ENCODE assay signal across 18 cellular contexts in the genomic region with DNA sequence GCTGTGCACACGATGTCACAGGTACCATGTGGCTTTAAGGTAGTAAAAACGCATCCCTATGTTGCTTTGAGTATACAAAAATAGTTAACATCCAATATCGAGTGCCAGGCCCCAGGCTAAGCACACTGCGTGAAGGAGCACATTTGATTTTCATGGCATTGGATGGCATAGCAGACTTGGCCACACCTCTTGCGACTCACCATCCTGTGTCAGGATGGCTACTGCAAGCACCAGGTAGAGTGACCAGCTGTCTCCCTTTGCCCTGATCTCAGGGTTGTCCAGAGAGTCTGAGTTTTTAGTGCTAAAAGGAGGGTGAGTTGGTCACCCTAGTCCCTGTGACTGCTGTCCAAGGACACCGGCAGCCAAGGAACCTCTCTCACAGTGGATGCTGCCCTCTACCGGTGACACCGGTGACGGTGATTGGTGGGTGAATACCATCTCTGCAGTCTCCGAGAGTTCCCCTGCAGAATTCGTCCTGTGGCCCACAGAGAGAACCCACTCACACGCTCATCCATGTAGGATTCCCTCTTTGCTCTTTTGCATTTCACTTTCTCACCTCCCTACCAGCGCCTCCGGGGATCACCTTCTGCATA.
DNase-seq lines count a peak whose midpoint lies in the region; ATAC-seq and TF ChIP-seq lines count a peak whose summit lies in the region.
"Had no signal": no experiment of that assay in that cellular context is flagged by ENCODE, and none has a peak within 500 bp of the region (broad histone marks: within the 10 kb centered on the region; RNA-seq: fewer than 3 reads in every experiment).

No MANE protein-coding gene starts in this region.

- no peaks in the 10 kb centered on the region for H3K4me1 ChIP-seq in mesendoderm (ENCODE audit: control insufficient read depth, low read depth, low read length)
- H3K4me1 ChIP-seq in smooth muscle cell (ENCODE audit: low read depth), result no peaks in the 10 kb centered on the region
- no peaks in the 10 kb centered on the region for H3K4me1 ChIP-seq in BE2C

- no CpG with 5 or more reads among the region's 14 CpGs for WGBS in mesendoderm (ENCODE audit: extremely low coverage, insufficient coverage, low lambda C conversion rate)
- WGBS in smooth muscle cell (ENCODE audit: low lambda C conversion rate), result 89% methylated on average over 14 of the region's 14 CpGs

- H2AK5ac ChIP-seq in mesendoderm (ENCODE audit: low read length), result no peak overlapping the region

- H3K9me3 Mint-ChIP-seq in Calu3 (ENCODE audit: low read depth, unreplicated experiment), result peaks cover 6% of the 10 kb centered on the region

- H4K5ac ChIP-seq in mesendoderm (ENCODE audit: low read length), result no peak overlapping the region

- no peak overlapping the region for H2AFZ ChIP-seq in smooth muscle cell (ENCODE audit: low read depth)

- H2BK120ac ChIP-seq in mesendoderm (ENCODE audit: low read depth, low read length), result no peak overlapping the region

- no peak overlapping the region for H4K8ac ChIP-seq in mesendoderm (ENCODE audit: low read depth, low read length)

- H3K4me3 ChIP-seq in MG63, result no peak overlapping the region
- H3K4me3 ChIP-seq in fibroblast of pulmonary artery (replicated peaks; ENCODE audit: low read depth, low read length), result no peak overlapping the region
- H3K4me3 ChIP-seq in mesendoderm (ENCODE audit: low read length), result no peak overlapping the region
- no peak overlapping the region for H3K4me3 ChIP-seq in smooth muscle cell
- no peak overlapping the region for H3K4me3 ChIP-seq in BE2C (ENCODE audit: low read depth, low read length)

- no peaks in the 10 kb centered on the region for H3K79me1 ChIP-seq in mesendoderm (ENCODE audit: low read length)

- H3K79me2 ChIP-seq in mesendoderm (ENCODE audit: control insufficient read depth, insufficient read depth, low read length), result no peaks in the 10 kb centered on the region
- peaks cover 18% of the 10 kb centered on the region for H3K79me2 ChIP-seq in smooth muscle cell (ENCODE audit: low read depth)

- no peak overlapping the region for H3K56ac ChIP-seq in mesendoderm (ENCODE audit: low read length)

- H3K4me3 Mint-ChIP-seq in Calu3 (ENCODE audit: low read depth, unreplicated experiment), result no peak overlapping the region
- H3K4me3 Mint-ChIP-seq: B cell had no signal

- H3K4me1 Mint-ChIP-seq in Calu3 (ENCODE audit: low read depth, unreplicated experiment), result peaks cover 64% of the 10 kb centered on the region
- H3K4me1 Mint-ChIP-seq: B cell had no signal

- BruUV-seq in Calu3 (replicated peaks; lab: Mats Ljungman, UMichigan), result no TSS peak

- H3K27ac ChIP-seq in mesendoderm (ENCODE audit: low read depth, low read length) (no peak overlapping the region), smooth muscle cell (ENCODE audit: low read depth) (no peak overlapping the region)

- intact Hi-C loops in Calu3 (cut with micrococcal nuclease; ENCODE audit: unreplicated experiment), result loop anchor here (5.0 kb wide), 1 partner anchor 56 kb away; no protein-coding TSS in a partner anchor

- no peak overlapping the region for H3K27ac Mint-ChIP-seq in Calu3 (ENCODE audit: unreplicated experiment)
- H3K27ac Mint-ChIP-seq: B cell had no signal

- H3K4ac ChIP-seq in mesendoderm (ENCODE audit: low read depth, low read length), result no peak overlapping the region

- H2BK15ac ChIP-seq in mesendoderm (replicated peaks; ENCODE audit: low read depth), result no peak overlapping the region

- H3K18ac ChIP-seq in mesendoderm (ENCODE audit: low read length), result no peak overlapping the region

- H3K4me2 ChIP-seq in mesendoderm (ENCODE audit: low read length) (no peak overlapping the region), smooth muscle cell (no peak overlapping the region)
- H3K4me2 ChIP-seq: SK-N-SH had no signal

- H3K23ac ChIP-seq in mesendoderm (ENCODE audit: low read length), result no peak overlapping the region

- TF ChIP-seq CTCF in Calu3 (IDR thresholded peaks at IDR 0.05; ENCODE audit: unreplicated experiment) (peak; percentile 21), fibroblast of pulmonary artery (IDR thresholded peaks at IDR 0.05; ENCODE audit: low read length, missing control alignments) (peak; percentile 21), smooth muscle cell (IDR thresholded peaks at IDR 0.05; ENCODE audit: borderline replicate concordance, insufficient read depth, poor library complexity, severe bottlenecking) (no peak), BE2C (IDR thresholded peaks at IDR 0.05; ENCODE audit: low read depth, low read length) (no peak)

- H3K27me3 Mint-ChIP-seq in Calu3 (ENCODE audit: unreplicated experiment), result no peaks in the 10 kb centered on the region

- no peak for ATAC-seq in GM18861 (IDR thresholded peaks at IDR 0.05; ENCODE audit: unreplicated experiment)
- ATAC-seq: esophagus mucosa; stimulated activated naive CD8-positive, alpha-beta T cell treated with anti-CD3 and anti-CD28 coated beads, Interleukin-15, Interleukin-2, amounts not matched to agents 100 U/mL and 50 U/mL, for 24 hours had no signal

- DNase-seq in Calu3 (peak; percentile 19), MG63 (peak; percentile 4), fibroblast of pulmonary artery (ENCODE audit: low read depth) (no peak), mesendoderm (peak; percentile 22), smooth muscle cell (lab: John Stamatoyannopoulos, UW; ENCODE audit: unreplicated experiment) (no peak), BE2C (no peak), NCI-H1436 treated with DMSO at 0.1 percent for 48 hours (lab: John Stamatoyannopoulos, UW) (no peak)
- DNase-seq: activated CD4-positive, alpha-beta T cell treated with anti-CD3 and anti-CD28 coated beads for 48 hours; activated gamma-delta T cell; central memory CD4-positive, alpha-beta T cell; NCI-H146; NCI-H748 treated with DMSO at 0.1 percent for 48 hours; SK-N-SH; stimulated activated CD4-positive, alpha-beta T cell treated with anti-CD3 and anti-CD28 coated beads, Interleukin-2, amount 100 ng/mL, for 48 hours; stimulated activated naive CD8-positive, alpha-beta T cell treated with anti-CD3 and anti-CD28 coated beads, Interleukin-15, Interleukin-2, amounts not matched to agents 100 U/mL and 50 U/mL, for 24 hours had no signal

- H3K27me3 ChIP-seq in MG63 (no peaks in the 10 kb centered on the region), mesendoderm (ENCODE audit: insufficient read depth, low read length, poor library complexity) (no peaks in the 10 kb centered on the region), smooth muscle cell (ENCODE audit: low read depth) (no peaks in the 10 kb centered on the region), BE2C (no peaks in the 10 kb centered on the region)

- H2BK5ac ChIP-seq in mesendoderm (ENCODE audit: low read length), result no peak overlapping the region

- no peaks in the 10 kb centered on the region for H4K20me1 ChIP-seq in smooth muscle cell (ENCODE audit: low read depth)

- CTCF ChIA-PET in Calu3 (lab: Charles Lee), result interaction anchor here (1.6 kb wide), 1 partner anchor 34 kb away, joined by 4 read pairs; no protein-coding TSS in a partner anchor

- H3K36me3 ChIP-seq in MG63, result no peaks in the 10 kb centered on the region
- H3K36me3 ChIP-seq in mesendoderm (ENCODE audit: control insufficient read depth, insufficient read depth, low read length), result no peaks in the 10 kb centered on the region
- H3K36me3 ChIP-seq in smooth muscle cell (ENCODE audit: low read depth), result no peaks in the 10 kb centered on the region
- no peaks in the 10 kb centered on the region for H3K36me3 ChIP-seq in BE2C

- no peaks in the 10 kb centered on the region for H3F3A ChIP-seq in smooth muscle cell (ENCODE audit: low read depth)

- H3K9ac ChIP-seq in mesendoderm (ENCODE audit: low read length) (no peak overlapping the region), smooth muscle cell (ENCODE audit: low read depth) (no peak overlapping the region)
- H3K9ac ChIP-seq: SK-N-SH had no signal

- H3K9me3 ChIP-seq in MG63 (no peaks in the 10 kb centered on the region; the same call in none of the 2 replicates), smooth muscle cell (replicated peaks; ENCODE audit: low read depth) (no peaks in the 10 kb centered on the region), BE2C (no peaks in the 10 kb centered on the region)
- H3K9me3 ChIP-seq: SK-N-SH had no signal

- H3K36me3 Mint-ChIP-seq in Calu3 (ENCODE audit: insufficient read depth, unreplicated experiment), result peaks cover 10% of the 10 kb centered on the region

Comparison
In these comparisons a context has a peak if more than half of its experiments do, and no peak if none do; other contexts are left out.
1. DNase-seq: peak in Calu3 (single experiment), MG63 (single experiment) and mesendoderm (single experiment); none in fibroblast of pulmonary artery (single experiment), smooth muscle cell (single experiment), BE2C (single experiment) and NCI-H1436 treated with DMSO at 0.1 percent for 48 hours (single experiment).
2. CTCF ChIP-seq: peak in Calu3 (single experiment) and fibroblast of pulmonary artery (single experiment); none in smooth muscle cell (single experiment) and BE2C (single experiment).